ENCODE assay signal across 13 cellular contexts in genomic region chr15:63678383-63678782, GRCh38.
DNase-seq lines count a peak whose midpoint lies in the region; ATAC-seq and TF ChIP-seq lines count a peak whose summit lies in the region.
"Had no signal": no experiment of that assay in that cellular context is flagged by ENCODE, and none has a peak within 500 bp of the region (broad histone marks: within the 10 kb centered on the region; RNA-seq: fewer than 3 reads in every experiment).

No MANE protein-coding gene starts in this region.

- H3K4me1 ChIP-seq in CD4-positive, alpha-beta memory T cell (ENCODE audit: insufficient read depth, low read length) = peaks cover 16% of the 10 kb centered on the region
- H3K4me1 ChIP-seq: HAP-1 had no signal

- DNase-seq in CD4-positive, alpha-beta memory T cell = no peak
- no peak for DNase-seq in LNCaP clone FGC (ENCODE audit: low read depth)
- peak; percentile 11 for DNase-seq in hepatic stellate cell (ENCODE audit: low spot score)
- DNase-seq in T-helper 9 cell = no peak
- DNase-seq in activated effector memory CD4-positive, alpha-beta T cell treated with anti-CD3 and anti-CD28 coated beads, Interleukin-2, amount 50 U/mL, for 16 hours = no peak
- no peak for DNase-seq in DMS 273 (lab: John Stamatoyannopoulos, UW; ENCODE audit: unreplicated experiment)
- DNase-seq: Calu3, NCI-H1436, NCI-H774 had no signal

- intact Hi-C loops in CD4-positive, alpha-beta memory T cell (cut with micrococcal nuclease) = no loop called here

- H3K9me3 Mint-ChIP-seq in CD4-positive, alpha-beta memory T cell = no peaks in the 10 kb centered on the region

- no peaks in the 10 kb centered on the region for H3K27me3 ChIP-seq in CD4-positive, alpha-beta memory T cell (ENCODE audit: insufficient read depth, low read length)

- peaks cover 51% of the 10 kb centered on the region for H3K36me3 ChIP-seq in CD4-positive, alpha-beta memory T cell (ENCODE audit: insufficient read depth, low read length)

- ATAC-seq in HG03439 (IDR thresholded peaks at IDR 0.05; ENCODE audit: unreplicated experiment) = no peak

- peaks cover 37 to 72% of the 10 kb centered on the region in 2 donors for H3K36me3 Mint-ChIP-seq in CD4-positive, alpha-beta memory T cell

- no peak for TF ChIP-seq CTCF in 22Rv1 (IDR thresholded peaks at IDR 0.05)
- no peak for TF ChIP-seq CTCF in LNCaP clone FGC (IDR thresholded peaks at IDR 0.05; ENCODE audit: control insufficient read depth, extremely low read depth, insufficient read depth)

- peak overlapping the region; percentile 14 to 74 (median 53) for H3K27ac Mint-ChIP-seq in CD4-positive, alpha-beta memory T cell

- H3K9me3 ChIP-seq in CD4-positive, alpha-beta memory T cell (ENCODE audit: control insufficient read depth in 1 of 2, low read length in 2 of 2) = no peaks in the 10 kb centered on the region
- H3K9me3 ChIP-seq: HAP-1 had no signal

- no peak overlapping the region for H3K4me3 Mint-ChIP-seq in CD4-positive, alpha-beta memory T cell

- peaks cover 10 to 28% (median 17%) of the 10 kb centered on the region in 4 donors for H3K4me1 Mint-ChIP-seq in CD4-positive, alpha-beta memory T cell

- POLR2A ChIA-PET in CD4-positive, alpha-beta memory T cell (lab: Charles Lee; ENCODE audit: partially characterized antibody) = interaction anchor here (0.5 to 1.7 kb wide), 2 partner anchors 78 to 472 kb away, joined by 3 read pairs; no protein-coding TSS in a partner anchor

- peak overlapping the region; percentile 64 for H3K27ac ChIP-seq in 22Rv1
- H3K27ac ChIP-seq in CD4-positive, alpha-beta memory T cell (ENCODE audit: low read depth, low read length) = no peak overlapping the region
- H3K27ac ChIP-seq: HL-60 had no signal

- CTCF ChIA-PET in CD4-positive, alpha-beta memory T cell (lab: Charles Lee; ENCODE audit: partially characterized antibody) = interaction anchor here (1.3 to 1.6 kb wide), 2 partner anchors 28 to 68 kb away, joined by 3 to 6 read pairs; no protein-coding TSS in a partner anchor

- H3K4me3 ChIP-seq in CD4-positive, alpha-beta memory T cell (ENCODE audit: low read length in 2 of 2) = no peak overlapping the region
- peak overlapping the region; percentile 32; the same call in 1 of the 2 replicates for H3K4me3 ChIP-seq in LNCaP clone FGC (ENCODE audit: low read depth, low read length)
- H3K4me3 ChIP-seq: HAP-1 had no signal

- H3K27me3 Mint-ChIP-seq in CD4-positive, alpha-beta memory T cell = no peaks in the 10 kb centered on the region
